In the genomic region with DNA sequence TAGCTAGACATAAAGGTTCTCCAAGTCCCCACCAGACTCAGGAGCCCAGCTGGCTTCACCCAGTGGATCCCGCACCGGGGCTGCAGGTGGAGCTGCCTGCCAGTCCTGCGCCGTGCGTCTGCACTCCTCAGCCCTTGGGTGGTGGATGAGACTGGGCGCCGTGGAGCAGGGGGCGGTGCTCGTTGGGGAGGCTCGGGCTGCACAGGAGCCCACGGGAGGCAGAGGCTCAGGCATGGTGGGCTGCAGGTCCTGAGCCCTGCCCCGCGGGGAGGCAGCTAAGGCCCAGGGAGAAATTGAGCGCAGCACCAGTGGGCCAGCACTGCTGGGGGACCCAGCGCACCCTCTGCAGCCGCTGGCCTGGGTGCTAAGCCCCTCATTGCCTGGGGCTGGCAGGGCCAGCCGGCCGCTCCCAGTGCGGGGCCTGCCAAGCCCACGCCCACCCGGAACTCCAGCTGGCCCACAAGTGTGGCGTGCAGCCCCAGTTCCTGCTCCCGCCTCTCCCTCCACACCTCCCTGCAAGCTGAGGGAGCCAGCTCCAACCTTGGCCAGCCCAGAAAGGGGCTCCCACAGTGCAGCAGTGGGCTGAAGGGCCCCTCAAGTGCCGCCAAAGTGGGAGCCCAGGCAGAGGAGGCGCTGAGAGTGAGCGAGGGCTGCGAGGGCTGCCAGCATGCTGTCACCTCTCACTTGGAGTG, we compare ENCODE assay signal across 8 cellular contexts.
A peak's percentile ranks its signal among the peaks of the same experiment; 100 is the strongest.
DNase-seq lines count a peak whose midpoint lies in the region; ATAC-seq, FAIRE-seq and TF ChIP-seq lines count a peak whose summit lies in the region.
"Not testable (repeated sequence)": the region's sequence is repeated elsewhere in the genome, so short reads cannot be mapped to it uniquely, and the experiment has no call there.

No MANE protein-coding gene starts in this region.

- peak overlapping the region; percentile 76 to 97 for H2BK12ac ChIP-seq in mesenchymal stem cell (ENCODE audit: low read length in 2 of 2)

- not testable (repeated sequence) for H3K36me3 ChIP-seq in endothelial cell of umbilical vein (ENCODE audit: control insufficient read depth in 2 of 2, extremely low read depth in 1 of 2, insufficient read depth in 2 of 2, low read length in 2 of 2); left ventricle myocardium inferior; mesenchymal stem cell (ENCODE audit: control insufficient read depth in 1 of 2, insufficient read depth in 2 of 2, low read depth in 1 of 2, low read length in 2 of 2); psoas muscle (ENCODE audit: insufficient read depth in 1 of 2, low read depth in 1 of 2); subcutaneous abdominal adipose tissue (ENCODE audit: control insufficient read depth in 5 of 5, insufficient read depth in 5 of 5, low read length in 5 of 5)

- H3K79me2 ChIP-seq in endothelial cell of umbilical vein (ENCODE audit: control insufficient read depth, insufficient read depth, low read length), result not testable (repeated sequence)

- H3K27ac ChIP-seq in angular gyrus (ENCODE audit: low read depth, low read length) (peak overlapping the region; percentile 40), endothelial cell of umbilical vein (ENCODE audit: insufficient read depth, low read depth, low read length) (peak overlapping the region; percentile 91), left ventricle myocardium inferior (replicated peaks) (peak overlapping the region; percentile 78), mesenchymal stem cell (ENCODE audit: low read length, poor library complexity, severe bottlenecking) (peak overlapping the region; percentile 74), psoas muscle (peak overlapping the region; percentile 53), subcutaneous abdominal adipose tissue (ENCODE audit: low read depth, low read length) (peak overlapping the region; percentile 30)

- not testable (repeated sequence) for H3K79me1 ChIP-seq in mesenchymal stem cell (replicated peaks; ENCODE audit: low read length, poor library complexity, severe bottlenecking)

- peaks cover 68% of the 10 kb centered on the region for H3K4me1 Mint-ChIP-seq in HFFc6 (ENCODE audit: low read depth)

- CTCF ChIA-PET in endothelial cell of umbilical vein (lab: Charles Lee), result interaction anchor here (1.2 to 1.6 kb wide), 4 partner anchors 26 to 134 kb away, joined by 3 to 5 read pairs (median 4); no protein-coding TSS in a partner anchor

- dilution Hi-C loops in endothelial cell of umbilical vein (cut with MboI; ENCODE audit: extremely low pct_ligation_motif_present, low sequenced_read_pairs), result not testable (repeated sequence)

- H4K8ac ChIP-seq in mesenchymal stem cell (ENCODE audit: low read length), result peak overlapping the region; percentile 66

- not testable (repeated sequence) for H3K9me1 ChIP-seq in endothelial cell of umbilical vein (replicated peaks; ENCODE audit: control insufficient read depth, extremely low read depth, insufficient read depth, low read length)

- H2BK120ac ChIP-seq in mesenchymal stem cell (ENCODE audit: low read depth, low read length), result peak overlapping the region; percentile 84

- H3K27me3 Mint-ChIP-seq in HFFc6 (ENCODE audit: insufficient read depth), result not testable (repeated sequence)

- H3K4me2 ChIP-seq in endothelial cell of umbilical vein (ENCODE audit: insufficient read depth, low read length), result peak overlapping the region; percentile 50
- H3K4me2 ChIP-seq in mesenchymal stem cell (ENCODE audit: low read length, poor library complexity, severe bottlenecking), result not testable (repeated sequence)

- not testable (repeated sequence) for H4K20me1 ChIP-seq in endothelial cell of umbilical vein (replicated peaks; ENCODE audit: control insufficient read depth, extremely low read depth, insufficient read depth, low read length)

- not testable (repeated sequence) for H3K4me3 Mint-ChIP-seq in HFFc6

- not testable (repeated sequence) for TF ChIP-seq POLR2A in endothelial cell of umbilical vein (IDR thresholded peaks at IDR 0.05; ENCODE audit: low read depth, low read length)

- H3K4ac ChIP-seq in mesenchymal stem cell (ENCODE audit: low read depth in 1 of 2, low read length in 2 of 2), result peak overlapping the region; percentile 55 to 96

- not testable (repeated sequence) for DNase-seq in HFFc6; endothelial cell of umbilical vein (ENCODE audit: low read depth, low spot score); left ventricle myocardium inferior; mesenchymal stem cell; psoas muscle
- DNase-seq in ureter (ENCODE audit: low spot score), result peak; percentile 36

- H3K9me3 Mint-ChIP-seq in HFFc6, result not testable (repeated sequence)

- not testable (repeated sequence) for H2AFZ ChIP-seq in endothelial cell of umbilical vein (ENCODE audit: low read depth, low read length); mesenchymal stem cell (ENCODE audit: low read depth, low read length)

- peak overlapping the region; percentile 89 to 97 for H3K18ac ChIP-seq in mesenchymal stem cell (ENCODE audit: low read depth in 1 of 2, low read length in 2 of 2)

- not testable (repeated sequence) for H3K27me3 ChIP-seq in endothelial cell of umbilical vein (ENCODE audit: control insufficient read depth in 2 of 2, insufficient read depth in 2 of 2, low read length in 2 of 2); left ventricle myocardium inferior (ENCODE audit: low read depth); mesenchymal stem cell (ENCODE audit: control insufficient read depth in 1 of 2, insufficient read depth in 1 of 2, low read length in 2 of 2); psoas muscle (ENCODE audit: insufficient read depth in 3 of 3, low read length in 2 of 3); subcutaneous abdominal adipose tissue (ENCODE audit: control insufficient read depth in 5 of 5, insufficient read depth in 4 of 5, low read length in 5 of 5)

- not testable (repeated sequence) for H2BK5ac ChIP-seq in mesenchymal stem cell (ENCODE audit: low read depth, low read length, poor library complexity, severe bottlenecking)

- H3K9ac ChIP-seq in endothelial cell of umbilical vein (replicated peaks; ENCODE audit: extremely low read depth, insufficient read depth, low read length) (peak overlapping the region; percentile 61), mesenchymal stem cell (ENCODE audit: low read length) (peak overlapping the region; percentile 46)
- H3K9ac ChIP-seq in subcutaneous abdominal adipose tissue (ENCODE audit: low read length in 5 of 5), result not testable (repeated sequence)

- BruUV-seq in endothelial cell of umbilical vein (replicated peaks; lab: Mats Ljungman, UMichigan), result not testable (repeated sequence)

- not testable (repeated sequence) for TF ChIP-seq CTCF in HFFc6 (IDR thresholded peaks at IDR 0.05); endothelial cell of umbilical vein (IDR thresholded peaks at IDR 0.05; ENCODE audit: extremely low read depth in 1 of 2, insufficient read depth in 1 of 2, low read depth in 1 of 2, low read length in 2 of 2); left ventricle myocardium inferior (IDR thresholded peaks at IDR 0.05; ENCODE audit: borderline replicate concordance); psoas muscle (IDR thresholded peaks at IDR 0.05)

- ATAC-seq in psoas muscle, result not testable (repeated sequence)

- H3K4me1 ChIP-seq in endothelial cell of umbilical vein (ENCODE audit: control insufficient read depth, extremely low read depth, insufficient read depth, low read length) (peaks cover 38% of the 10 kb centered on the region), left ventricle myocardium inferior (peaks cover 50% of the 10 kb centered on the region), mesenchymal stem cell (ENCODE audit: control insufficient read depth, insufficient read depth, low read depth, low read length) (peaks cover 18% of the 10 kb centered on the region), psoas muscle (peaks cover 45% of the 10 kb centered on the region), subcutaneous abdominal adipose tissue (ENCODE audit: control insufficient read depth in 5 of 5, insufficient read depth in 5 of 5, low read length in 5 of 5) (peaks cover 12 to 38% (median 33%) of the 10 kb centered on the region in 5 donors)

- not testable (repeated sequence) for H3K23ac ChIP-seq in mesenchymal stem cell (ENCODE audit: low read length in 2 of 2)

- not testable (repeated sequence) for H3K9me3 ChIP-seq in endothelial cell of umbilical vein (replicated peaks; ENCODE audit: control insufficient read depth, insufficient read depth, low read length); left ventricle myocardium inferior (replicated peaks); mesenchymal stem cell (ENCODE audit: control insufficient read depth, low read length); psoas muscle; subcutaneous abdominal adipose tissue (ENCODE audit: control insufficient read depth in 5 of 5, low read length in 5 of 5)

- H2AK5ac ChIP-seq in mesenchymal stem cell (ENCODE audit: low read length, severe bottlenecking), result peak overlapping the region; percentile 68

- 93% methylated on average over 25 of the region's 27 CpGs for WGBS in mesenchymal stem cell
- WGBS in psoas muscle, 3 donors, result 88 to 89% (median 89%) methylated on average over 23 to 27 of the region's 27 CpGs

- POLR2A ChIA-PET in endothelial cell of umbilical vein (lab: Charles Lee), result not testable (repeated sequence)

- not testable (repeated sequence) for FAIRE-seq in endothelial cell of umbilical vein (lab: Jason Lieb, UNC)

- H4K91ac ChIP-seq in mesenchymal stem cell (ENCODE audit: low read length), result peak overlapping the region; percentile 96

- H2BK15ac ChIP-seq in mesenchymal stem cell (ENCODE audit: low read depth, poor library complexity, severe bottlenecking), result not testable (repeated sequence)

- H3K14ac ChIP-seq in mesenchymal stem cell (ENCODE audit: low read length in 2 of 2), result peak overlapping the region in 1 of 2 experiments; percentile 83

- intact Hi-C loops in endothelial cell of umbilical vein (cut with micrococcal nuclease); left ventricle myocardium inferior (cut with micrococcal nuclease); psoas muscle (cut with DNase I): not testable (repeated sequence)

- not testable (repeated sequence) for H3K36me3 Mint-ChIP-seq in HFFc6 (ENCODE audit: low read depth)

- H3K4me3 ChIP-seq in endothelial cell of umbilical vein (replicated peaks in 1 of 3; ENCODE audit: insufficient read depth in 1 of 3, low read depth in 1 of 3, low read length in 3 of 3); left ventricle myocardium inferior; mesenchymal stem cell (ENCODE audit: insufficient read depth in 1 of 2, low read depth in 1 of 2, low read length in 2 of 2); psoas muscle; subcutaneous abdominal adipose tissue (ENCODE audit: low read depth in 1 of 5, low read length in 5 of 5): not testable (repeated sequence)

- peak overlapping the region; percentile 79 for H3K27ac Mint-ChIP-seq in HFFc6

Comparison
In these comparisons a context has a peak if more than half of its experiments do, and no peak if none do; other contexts are left out.
1. H3K27ac ChIP-seq: peak in every context shown above with its lines; median percentile 91 in endothelial cell of umbilical vein; 78 in left ventricle myocardium inferior; 74 in mesenchymal stem cell; 53 in psoas muscle; 40 in angular gyrus; 30 in subcutaneous abdominal adipose tissue.